ENCODE assay signal across 20 cellular contexts in genomic region chr6:1562171-1562955, GRCh38. TPM values are rescaled to one million over a fixed set of nuclear protein-coding genes. Genes with fewer than 3 reads are reported as not detected.
DNase-seq lines count a peak whose midpoint lies in the region; ATAC-seq and TF ChIP-seq lines count a peak whose summit lies in the region.
"Had no signal": no experiment of that assay in that cellular context is flagged by ENCODE, and none has a peak within 500 bp of the region (broad histone marks: within the 10 kb centered on the region; RNA-seq: fewer than 3 reads in every experiment).

No MANE protein-coding gene starts in this region.

- no peak overlapping the region for H3K27ac Mint-ChIP-seq in activated naive CD8-positive, alpha-beta T cell treated with anti-CD3 and anti-CD28 coated beads for 36 hours
- no peak overlapping the region for H3K27ac Mint-ChIP-seq in osteocyte (ENCODE audit: unreplicated experiment)
- H3K27ac Mint-ChIP-seq: CD4-positive, alpha-beta T cell; GM23338; HFFc6 had no signal

- no peaks in the 10 kb centered on the region for H3K36me3 ChIP-seq in osteoblast (ENCODE audit: insufficient read depth, low read length)

- H3K79me2 ChIP-seq in osteoblast (ENCODE audit: insufficient read depth, low read length), result no peaks in the 10 kb centered on the region

- H3K27me3 Mint-ChIP-seq in activated naive CD8-positive, alpha-beta T cell treated with anti-CD3 and anti-CD28 coated beads for 36 hours, result peaks cover 17% of the 10 kb centered on the region
- H3K27me3 Mint-ChIP-seq in osteocyte (ENCODE audit: unreplicated experiment), result peaks cover 6% of the 10 kb centered on the region
- H3K27me3 Mint-ChIP-seq: CD4-positive, alpha-beta T cell had no signal

- no peaks in the 10 kb centered on the region for H4K20me1 ChIP-seq in osteoblast (ENCODE audit: insufficient read depth, low read length)

- H3K4me1 ChIP-seq in osteoblast (ENCODE audit: insufficient read depth, low read length), result no peaks in the 10 kb centered on the region

- no peaks in the 10 kb centered on the region for H3K27me3 ChIP-seq in osteoblast (ENCODE audit: insufficient read depth, low read length)

- ATAC-seq in GM19351 (IDR thresholded peaks at IDR 0.05; ENCODE audit: unreplicated experiment), result no peak
- ATAC-seq: GM23338, HCT116 had no signal

- DNase-seq in AG10803 (ENCODE audit: low read depth) (peak; percentile 9), SK-MEL-5 (ENCODE audit: low read depth, low spot score) (peak; percentile 100), epidermal melanocyte (ENCODE audit: insufficient read length, low spot score) (peak; percentile 79), osteoblast (ENCODE audit: insufficient read length, low spot score, missing footprints) (peak; percentile 57), NCI-H1092 treated with DMSO at 0.1 percent for 48 hours (lab: John Stamatoyannopoulos, UW) (no peak), osteocyte (ENCODE audit: extremely low spot score, unreplicated experiment) (no peak)
- no peak for DNase-seq in activated naive CD8-positive, alpha-beta T cell treated with anti-CD3 and anti-CD28 coated beads for 36 hours
- DNase-seq: ACHN; AML-193; CD4-positive, alpha-beta T cell; DMS153; DMS79; GDM1; H7; HFFc6; IMR-90 had no signal

- no peaks in the 10 kb centered on the region for H3K36me3 Mint-ChIP-seq in activated naive CD8-positive, alpha-beta T cell treated with anti-CD3 and anti-CD28 coated beads for 36 hours
- peaks cover 1% of the 10 kb centered on the region for H3K36me3 Mint-ChIP-seq in osteocyte (ENCODE audit: unreplicated experiment)

- H3K4me2 ChIP-seq in osteoblast (ENCODE audit: insufficient read depth, low read length), result no peak overlapping the region
- H3K4me2 ChIP-seq: GM23338 had no signal

- no peaks in the 10 kb centered on the region for H3K9me3 ChIP-seq in osteoblast (ENCODE audit: low read depth, low read length)

- H3K4me1 Mint-ChIP-seq in activated naive CD8-positive, alpha-beta T cell treated with anti-CD3 and anti-CD28 coated beads for 36 hours, result no peaks in the 10 kb centered on the region
- no peaks in the 10 kb centered on the region for H3K4me1 Mint-ChIP-seq in osteocyte (ENCODE audit: unreplicated experiment)
- H3K4me1 Mint-ChIP-seq: GM23338 had no signal

- no peak for TF ChIP-seq CTCF in AG10803 (conservative IDR thresholded peaks at IDR 0.05; ENCODE audit: low read length)
- TF ChIP-seq CTCF in osteoblast (IDR thresholded peaks at IDR 0.05; ENCODE audit: extremely low read depth, low read depth, low read length), result no peak
- no peak for TF ChIP-seq CTCF in osteocyte (IDR thresholded peaks at IDR 0.05)

- in situ Hi-C loops in SK-MEL-5 (cut with HindIII; ENCODE audit: low pct_unique_long_range_greater_than_20kb, low sequenced_read_pairs), result no loop called here

- no peak overlapping the region for H3K4me3 ChIP-seq in AG10803 (ENCODE audit: low read length)
- H3K4me3 ChIP-seq in osteoblast (ENCODE audit: insufficient read depth, low read length), result no peak overlapping the region
- H3K4me3 ChIP-seq: GM23338 had no signal

- peaks cover 3% of the 10 kb centered on the region for H3K9me3 Mint-ChIP-seq in activated naive CD8-positive, alpha-beta T cell treated with anti-CD3 and anti-CD28 coated beads for 36 hours
- H3K9me3 Mint-ChIP-seq in osteocyte (ENCODE audit: unreplicated experiment), result peaks cover 16% of the 10 kb centered on the region
- H3K9me3 Mint-ChIP-seq: CD4-positive, alpha-beta T cell; GM23338; HFFc6 had no signal

- H2AFZ ChIP-seq in osteoblast (ENCODE audit: low read length), result no peak overlapping the region
- H2AFZ ChIP-seq: GM23338 had no signal

- H3K4me3 Mint-ChIP-seq in activated naive CD8-positive, alpha-beta T cell treated with anti-CD3 and anti-CD28 coated beads for 36 hours, result no peak overlapping the region
- no peak overlapping the region for H3K4me3 Mint-ChIP-seq in osteocyte (ENCODE audit: unreplicated experiment)
- H3K4me3 Mint-ChIP-seq: CD4-positive, alpha-beta T cell; GM23338; HFFc6 had no signal

- no peak overlapping the region for H3K27ac ChIP-seq in osteoblast (ENCODE audit: low read depth, low read length)
- H3K27ac ChIP-seq: C4-2B had no signal

RNA-seq across cellular contexts. Expression of gene FOXC1, which starts 47.4 kb away (rescaled TPM):
- total RNA-seq in SK-MEL-5 (2014; rRNA removed; shearing (Covaris generic)), result 9.4 and 10.3 TPM in 2 replicates
- polyA plus RNA-seq in SK-MEL-5 (2015; cell fraction: cytosol; rRNA removed), result 24.0 and 32.2 TPM in 2 replicates
- polyA plus RNA-seq in SK-MEL-5 (2015; cell fraction: nucleus; rRNA removed), result 15.0 and 15.6 TPM in 2 replicates
- 39.4 and 41.0 TPM in 2 replicates for total RNA-seq in osteoblast
- not detected for total RNA-seq in activated naive CD8-positive, alpha-beta T cell treated with anti-CD3 and anti-CD28 coated beads for 36 hours
- total RNA-seq in osteocyte, result 106 and 108 TPM in 2 replicates
- total RNA-seq: CD4-positive, alpha-beta T cell had no signal

Comparison
In these comparisons a context has a peak if more than half of its experiments do, and no peak if none do; other contexts are left out.
1. DNase-seq: peak in AG10803 (single experiment), SK-MEL-5 (single experiment), epidermal melanocyte (single experiment) and osteoblast (single experiment); none in NCI-H1092 treated with DMSO at 0.1 percent for 48 hours (single experiment), activated naive CD8-positive, alpha-beta T cell treated with anti-CD3 and anti-CD28 coated beads for 36 hours (single experiment) and osteocyte (single experiment).
2. RNA of gene FOXC1, which starts 47.4 kb away (total RNA-seq): 106 to 108 TPM in osteocyte, 39.4 to 41.0 TPM in osteoblast and 9.4 to 10.3 TPM in SK-MEL-5; not detected in activated naive CD8-positive, alpha-beta T cell treated with anti-CD3 and anti-CD28 coated beads for 36 hours; every median in the first group is over 10 times any median in the second.